Comparison of ENCODE assay signal across 10 cellular contexts in the genomic region with DNA sequence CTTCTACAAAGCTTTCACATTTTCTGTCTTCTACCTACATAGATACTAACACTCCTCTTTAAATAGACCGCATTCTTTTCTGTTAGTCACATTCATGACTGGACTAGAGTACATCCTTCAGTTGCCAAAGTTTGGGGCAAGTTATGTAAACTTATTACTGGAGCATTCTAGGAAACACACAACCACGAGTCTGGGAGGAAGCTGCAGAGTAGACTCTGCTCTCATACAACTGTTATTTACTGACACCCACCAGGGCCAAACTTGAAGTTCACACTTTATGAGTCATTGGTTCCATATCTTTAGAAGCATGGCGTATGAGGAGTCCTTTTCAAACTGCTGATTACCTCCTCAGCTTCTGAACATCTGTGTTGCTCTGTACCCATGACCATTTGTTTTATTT.
DNase-seq lines count a peak whose midpoint lies in the region; ATAC-seq and TF ChIP-seq lines count a peak whose summit lies in the region.
"Had no signal": no experiment of that assay in that cellular context is flagged by ENCODE, and none has a peak within 500 bp of the region (broad histone marks: within the 10 kb centered on the region; RNA-seq: fewer than 3 reads in every experiment).

No MANE protein-coding gene starts in this region.

- H3K9me3 ChIP-seq in esophagus muscularis mucosa = no peaks in the 10 kb centered on the region
- peaks cover 8% of the 10 kb centered on the region for H3K9me3 ChIP-seq in mucosa of descending colon

- TF ChIP-seq CTCF in esophagus muscularis mucosa (IDR thresholded peaks at IDR 0.05) (no peak), mucosa of descending colon (IDR thresholded peaks at IDR 0.05) (no peak), nephron progenitor cell (IDR thresholded peaks at IDR 0.05) (no peak), endothelial cell (IDR thresholded peaks at IDR 0.05; ENCODE audit: unreplicated experiment) (no peak)

- TF ChIP-seq POLR2A in esophagus muscularis mucosa (IDR thresholded peaks at IDR 0.05; ENCODE audit: low read depth) = no peak

- H3K4me3 ChIP-seq in esophagus muscularis mucosa (no peak overlapping the region), mucosa of descending colon (no peak overlapping the region)
- H3K4me3 ChIP-seq: dorsolateral prefrontal cortex had no signal

- DNase-seq in AG08396 (ENCODE audit: low spot score) (peak; percentile 50), MV-4-11 (lab: John Stamatoyannopoulos, UW) (peak; percentile 85), esophagus muscularis mucosa (ENCODE audit: extremely low spot score) (no peak), mucosa of descending colon (peak in 1 of 3 donors; percentile 3), nephron progenitor cell (no peak), endothelial cell (ENCODE audit: low spot score) (no peak)
- no peak for DNase-seq in stimulated activated CD4-positive, alpha-beta T cell treated with anti-CD3 and anti-CD28 coated beads, Interleukin-15, amount 100 ng/mL, for 24 hours
- DNase-seq: CD4-positive, CD25-positive, alpha-beta regulatory T cell had no signal

- H3K4me3 Mint-ChIP-seq in nephron progenitor cell = no peak overlapping the region
- H3K4me3 Mint-ChIP-seq in endothelial cell (ENCODE audit: unreplicated experiment) = no peak overlapping the region
- H3K4me3 Mint-ChIP-seq: CD4-positive, CD25-positive, alpha-beta regulatory T cell had no signal

- peaks cover 9% of the 10 kb centered on the region for H3K36me3 Mint-ChIP-seq in nephron progenitor cell (ENCODE audit: low read depth)
- peaks cover 1% of the 10 kb centered on the region for H3K36me3 Mint-ChIP-seq in endothelial cell (ENCODE audit: low read depth, unreplicated experiment)
- H3K36me3 Mint-ChIP-seq: CD4-positive, CD25-positive, alpha-beta regulatory T cell had no signal

- intact Hi-C loops in esophagus muscularis mucosa (cut with DNase I) (no loop called here), mucosa of descending colon (cut with DNase I, micrococcal nuclease) (no loop called here)

- H3K4me1 ChIP-seq in esophagus muscularis mucosa (peaks cover 7 to 32% (median 20%) of the 10 kb centered on the region in 4 donors), mucosa of descending colon (ENCODE audit: low read depth) (no peaks in the 10 kb centered on the region)

- H3K27me3 Mint-ChIP-seq in nephron progenitor cell (ENCODE audit: low read depth, poor library complexity) (no peaks in the 10 kb centered on the region), endothelial cell (ENCODE audit: unreplicated experiment) (peaks cover 2% of the 10 kb centered on the region)
- H3K27me3 Mint-ChIP-seq: CD4-positive, CD25-positive, alpha-beta regulatory T cell had no signal

- peak; percentile 34 for TF ChIP-seq EP300 in esophagus muscularis mucosa (IDR thresholded peaks at IDR 0.05)

- H3K36me3 ChIP-seq in esophagus muscularis mucosa (no peaks in the 10 kb centered on the region), mucosa of descending colon (ENCODE audit: low read depth) (no peaks in the 10 kb centered on the region)

- H3K27ac ChIP-seq in esophagus muscularis mucosa (replicated peaks in 1 of 4) = peak overlapping the region; percentile 49 to 74 (median 56)

- WGBS in esophagus muscularis mucosa = 17% methylated on average over 3 of the region's 3 CpGs

- ATAC-seq in mucosa of descending colon (peak; percentile 45), HG02798 (IDR thresholded peaks at IDR 0.05; ENCODE audit: poor library complexity, unreplicated experiment) (no peak)

- H3K27me3 ChIP-seq in esophagus muscularis mucosa = no peaks in the 10 kb centered on the region
- H3K27me3 ChIP-seq: dorsolateral prefrontal cortex had no signal

- H3K4me1 Mint-ChIP-seq in nephron progenitor cell (peaks cover 9% of the 10 kb centered on the region), endothelial cell (ENCODE audit: unreplicated experiment) (no peaks in the 10 kb centered on the region)
- H3K4me1 Mint-ChIP-seq: CD4-positive, CD25-positive, alpha-beta regulatory T cell had no signal

- H3K9me3 Mint-ChIP-seq in nephron progenitor cell (peaks cover 19% of the 10 kb centered on the region), endothelial cell (ENCODE audit: unreplicated experiment) (no peaks in the 10 kb centered on the region)

- H3K27ac Mint-ChIP-seq in nephron progenitor cell (no peak overlapping the region), endothelial cell (ENCODE audit: unreplicated experiment) (no peak overlapping the region)
- H3K27ac Mint-ChIP-seq: CD4-positive, CD25-positive, alpha-beta regulatory T cell had no signal

Comparison
In these comparisons a context has a peak if more than half of its experiments do, and no peak if none do; other contexts are left out.
1. DNase-seq: peak in AG08396 (single experiment) and MV-4-11 (single experiment); none in esophagus muscularis mucosa (single experiment), nephron progenitor cell (single experiment), endothelial cell (single experiment) and stimulated activated CD4-positive, alpha-beta T cell treated with anti-CD3 and anti-CD28 coated beads, Interleukin-15, amount 100 ng/mL, for 24 hours (single experiment).